In genomic region chr3:42012935-42013651, GRCh38 we compare ENCODE assay signal across 1 cellular context.
TF ChIP-seq lines count a peak whose summit lies in the region.

No MANE protein-coding gene starts in this region.

TF ChIP-seq in GM12878, 131 proteins besides CTCF, POLR2A, EP300 and RAD21 (continued from another document and continues in another):
- TF ChIP-seq GATAD2B (conservative IDR thresholded peaks at IDR 0.05; ENCODE audit: low read depth) = 0 out of 2 replicates have a peak, but pooled peaks have one; percentile 18
- TF ChIP-seq TARDBP (IDR thresholded peaks at IDR 0.05; ENCODE audit: borderline replicate concordance) = no peak
- no peak for TF ChIP-seq YBX1 (IDR thresholded peaks at IDR 0.05)
- TF ChIP-seq, protein P1, sequence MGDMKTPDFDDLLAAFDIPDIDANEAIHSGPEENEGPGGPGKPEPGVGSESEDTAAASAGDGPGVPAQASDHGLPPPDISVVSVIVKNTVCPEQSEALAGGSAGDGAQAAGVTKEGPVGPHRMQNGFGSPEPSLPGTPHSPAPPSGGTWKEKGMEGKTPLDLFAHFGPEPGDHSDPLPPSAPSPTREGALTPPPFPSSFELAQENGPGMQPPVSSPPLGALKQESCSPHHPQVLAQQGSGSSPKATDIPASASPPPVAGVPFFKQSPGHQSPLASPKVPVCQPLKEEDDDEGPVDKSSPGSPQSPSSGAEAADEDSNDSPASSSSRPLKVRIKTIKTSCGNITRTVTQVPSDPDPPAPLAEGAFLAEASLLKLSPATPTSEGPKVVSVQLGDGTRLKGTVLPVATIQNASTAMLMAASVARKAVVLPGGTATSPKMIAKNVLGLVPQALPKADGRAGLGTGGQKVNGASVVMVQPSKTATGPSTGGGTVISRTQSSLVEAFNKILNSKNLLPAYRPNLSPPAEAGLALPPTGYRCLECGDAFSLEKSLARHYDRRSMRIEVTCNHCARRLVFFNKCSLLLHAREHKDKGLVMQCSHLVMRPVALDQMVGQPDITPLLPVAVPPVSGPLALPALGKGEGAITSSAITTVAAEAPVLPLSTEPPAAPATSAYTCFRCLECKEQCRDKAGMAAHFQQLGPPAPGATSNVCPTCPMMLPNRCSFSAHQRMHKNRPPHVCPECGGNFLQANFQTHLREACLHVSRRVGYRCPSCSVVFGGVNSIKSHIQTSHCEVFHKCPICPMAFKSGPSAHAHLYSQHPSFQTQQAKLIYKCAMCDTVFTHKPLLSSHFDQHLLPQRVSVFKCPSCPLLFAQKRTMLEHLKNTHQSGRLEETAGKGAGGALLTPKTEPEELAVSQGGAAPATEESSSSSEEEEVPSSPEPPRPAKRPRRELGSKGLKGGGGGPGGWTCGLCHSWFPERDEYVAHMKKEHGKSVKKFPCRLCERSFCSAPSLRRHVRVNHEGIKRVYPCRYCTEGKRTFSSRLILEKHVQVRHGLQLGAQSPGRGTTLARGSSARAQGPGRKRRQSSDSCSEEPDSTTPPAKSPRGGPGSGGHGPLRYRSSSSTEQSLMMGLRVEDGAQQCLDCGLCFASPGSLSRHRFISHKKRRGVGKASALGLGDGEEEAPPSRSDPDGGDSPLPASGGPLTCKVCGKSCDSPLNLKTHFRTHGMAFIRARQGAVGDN (IDR thresholded peaks at IDR 0.05) = no peak
- no peak for TF ChIP-seq PRDM15 (CRISPR knock-in tag; IDR thresholded peaks at IDR 0.05)
- TF ChIP-seq, protein P2, sequence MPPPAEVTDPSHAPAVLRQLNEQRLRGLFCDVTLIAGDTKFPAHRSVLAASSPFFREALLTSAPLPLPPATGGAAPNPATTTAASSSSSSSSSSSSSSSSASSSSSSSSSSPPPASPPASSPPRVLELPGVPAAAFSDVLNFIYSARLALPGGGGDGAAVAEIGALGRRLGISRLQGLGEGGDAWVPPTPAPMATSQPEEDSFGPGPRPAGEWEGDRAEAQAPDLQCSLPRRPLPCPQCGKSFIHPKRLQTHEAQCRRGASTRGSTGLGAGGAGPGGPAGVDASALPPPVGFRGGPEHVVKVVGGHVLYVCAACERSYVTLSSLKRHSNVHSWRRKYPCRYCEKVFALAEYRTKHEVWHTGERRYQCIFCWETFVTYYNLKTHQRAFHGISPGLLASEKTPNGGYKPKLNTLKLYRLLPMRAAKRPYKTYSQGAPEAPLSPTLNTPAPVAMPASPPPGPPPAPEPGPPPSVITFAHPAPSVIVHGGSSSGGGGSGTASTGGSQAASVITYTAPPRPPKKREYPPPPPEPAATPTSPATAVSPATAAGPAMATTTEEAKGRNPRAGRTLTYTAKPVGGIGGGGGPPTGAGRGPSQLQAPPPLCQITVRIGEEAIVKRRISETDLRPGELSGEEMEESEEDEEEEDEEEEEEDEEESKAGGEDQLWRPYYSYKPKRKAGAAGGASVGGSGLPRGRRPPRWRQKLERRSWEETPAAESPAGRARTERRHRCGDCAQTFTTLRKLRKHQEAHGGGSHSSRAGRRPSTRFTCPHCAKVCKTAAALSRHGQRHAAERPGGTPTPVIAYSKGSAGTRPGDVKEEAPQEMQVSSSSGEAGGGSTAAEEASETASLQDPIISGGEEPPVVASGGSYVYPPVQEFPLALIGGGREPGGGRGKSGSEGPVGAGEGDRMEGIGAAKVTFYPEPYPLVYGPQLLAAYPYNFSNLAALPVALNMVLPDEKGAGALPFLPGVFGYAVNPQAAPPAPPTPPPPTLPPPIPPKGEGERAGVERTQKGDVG (CRISPR knock-in tag; IDR thresholded peaks at IDR 0.05) = no peak
- TF ChIP-seq CBX3 (IDR thresholded peaks at IDR 0.05; ENCODE audit: borderline replicate concordance, low read depth) = no peak
- TF ChIP-seq DPF2 (IDR thresholded peaks at IDR 0.05) = peak; percentile 60; the same call in 1 of the 2 replicates
- TF ChIP-seq ZBTB11 (CRISPR knock-in tag; IDR thresholded peaks at IDR 0.05) = no peak
- TF ChIP-seq, protein P3, sequence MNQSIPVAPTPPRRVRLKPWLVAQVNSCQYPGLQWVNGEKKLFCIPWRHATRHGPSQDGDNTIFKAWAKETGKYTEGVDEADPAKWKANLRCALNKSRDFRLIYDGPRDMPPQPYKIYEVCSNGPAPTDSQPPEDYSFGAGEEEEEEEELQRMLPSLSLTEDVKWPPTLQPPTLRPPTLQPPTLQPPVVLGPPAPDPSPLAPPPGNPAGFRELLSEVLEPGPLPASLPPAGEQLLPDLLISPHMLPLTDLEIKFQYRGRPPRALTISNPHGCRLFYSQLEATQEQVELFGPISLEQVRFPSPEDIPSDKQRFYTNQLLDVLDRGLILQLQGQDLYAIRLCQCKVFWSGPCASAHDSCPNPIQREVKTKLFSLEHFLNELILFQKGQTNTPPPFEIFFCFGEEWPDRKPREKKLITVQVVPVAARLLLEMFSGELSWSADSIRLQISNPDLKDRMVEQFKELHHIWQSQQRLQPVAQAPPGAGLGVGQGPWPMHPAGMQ (IDR thresholded peaks at IDR 0.05; ENCODE audit: borderline replicate concordance) = no peak
- TF ChIP-seq SIN3A (IDR thresholded peaks at IDR 0.05; ENCODE audit: low read depth, low read length) = no peak
- no peak for TF ChIP-seq FOXK2 (IDR thresholded peaks at IDR 0.05)
- TF ChIP-seq PAX5 (IDR thresholded peaks at IDR 0.05; ENCODE audit: borderline replicate concordance, low read depth, low read length) = no peak; the same call in 1 of the 2 replicates
- TF ChIP-seq MYC (IDR thresholded peaks at IDR 0.05; ENCODE audit: insufficient read depth, insufficient read length, insufficient replicate concordance, low read length, severe bottlenecking) = no peak
- TF ChIP-seq FOS (IDR thresholded peaks at IDR 0.05; ENCODE audit: borderline replicate concordance, extremely low read depth, insufficient read length) = no peak
- TF ChIP-seq MXI1 (IDR thresholded peaks at IDR 0.05; ENCODE audit: low read depth, low read length) = no peak
- no peak for TF ChIP-seq KDM1A (IDR thresholded peaks at IDR 0.05; ENCODE audit: borderline replicate concordance)
- TF ChIP-seq, protein P4, sequence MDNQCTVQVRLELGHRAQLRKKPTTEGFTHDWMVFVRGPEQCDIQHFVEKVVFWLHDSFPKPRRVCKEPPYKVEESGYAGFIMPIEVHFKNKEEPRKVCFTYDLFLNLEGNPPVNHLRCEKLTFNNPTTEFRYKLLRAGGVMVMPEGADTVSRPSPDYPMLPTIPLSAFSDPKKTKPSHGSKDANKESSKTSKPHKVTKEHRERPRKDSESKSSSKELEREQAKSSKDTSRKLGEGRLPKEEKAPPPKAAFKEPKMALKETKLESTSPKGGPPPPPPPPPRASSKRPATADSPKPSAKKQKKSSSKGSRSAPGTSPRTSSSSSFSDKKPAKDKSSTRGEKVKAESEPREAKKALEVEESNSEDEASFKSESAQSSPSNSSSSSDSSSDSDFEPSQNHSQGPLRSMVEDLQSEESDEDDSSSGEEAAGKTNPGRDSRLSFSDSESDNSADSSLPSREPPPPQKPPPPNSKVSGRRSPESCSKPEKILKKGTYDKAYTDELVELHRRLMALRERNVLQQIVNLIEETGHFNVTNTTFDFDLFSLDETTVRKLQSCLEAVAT (IDR thresholded peaks at IDR 0.05) = peak; percentile 81
- peak; percentile 71 for TF ChIP-seq MTA2 (IDR thresholded peaks at IDR 0.05; ENCODE audit: low read depth)
- TF ChIP-seq SREBF2 (IDR thresholded peaks at IDR 0.05; ENCODE audit: low read length) = no peak
- peak; percentile 82 for TF ChIP-seq HDGF (IDR thresholded peaks at IDR 0.05)
- TF ChIP-seq, protein P5, sequence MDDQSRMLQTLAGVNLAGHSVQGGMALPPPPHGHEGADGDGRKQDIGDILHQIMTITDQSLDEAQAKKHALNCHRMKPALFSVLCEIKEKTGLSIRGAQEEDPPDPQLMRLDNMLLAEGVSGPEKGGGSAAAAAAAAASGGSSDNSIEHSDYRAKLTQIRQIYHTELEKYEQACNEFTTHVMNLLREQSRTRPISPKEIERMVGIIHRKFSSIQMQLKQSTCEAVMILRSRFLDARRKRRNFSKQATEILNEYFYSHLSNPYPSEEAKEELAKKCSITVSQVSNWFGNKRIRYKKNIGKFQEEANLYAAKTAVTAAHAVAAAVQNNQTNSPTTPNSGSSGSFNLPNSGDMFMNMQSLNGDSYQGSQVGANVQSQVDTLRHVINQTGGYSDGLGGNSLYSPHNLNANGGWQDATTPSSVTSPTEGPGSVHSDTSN (IDR thresholded peaks at IDR 0.05; ENCODE audit: insufficient replicate concordance, low read depth, low read length) = no peak
- TF ChIP-seq SUZ12 (IDR thresholded peaks at IDR 0.05; ENCODE audit: unreplicated experiment) = no peak
- TF ChIP-seq KAT2A (conservative IDR thresholded peaks at IDR 0.05; ENCODE audit: control insufficient read depth, low read depth, low read length) = no peak
- TF ChIP-seq ZNF384 (IDR thresholded peaks at IDR 0.05; ENCODE audit: borderline replicate concordance, low read depth, low read length) = no peak
- peak; percentile 31 for TF ChIP-seq SKIL (IDR thresholded peaks at IDR 0.05; ENCODE audit: low read depth, poor library complexity, severe bottlenecking)
- peak; percentile 34 for TF ChIP-seq JUNB (IDR thresholded peaks at IDR 0.05)
- TF ChIP-seq MAX (IDR thresholded peaks at IDR 0.05; ENCODE audit: low read depth, low read length) = no peak
- TF ChIP-seq CBFB (IDR thresholded peaks at IDR 0.05; ENCODE audit: low read depth) = no peak
- TF ChIP-seq, protein P6, sequence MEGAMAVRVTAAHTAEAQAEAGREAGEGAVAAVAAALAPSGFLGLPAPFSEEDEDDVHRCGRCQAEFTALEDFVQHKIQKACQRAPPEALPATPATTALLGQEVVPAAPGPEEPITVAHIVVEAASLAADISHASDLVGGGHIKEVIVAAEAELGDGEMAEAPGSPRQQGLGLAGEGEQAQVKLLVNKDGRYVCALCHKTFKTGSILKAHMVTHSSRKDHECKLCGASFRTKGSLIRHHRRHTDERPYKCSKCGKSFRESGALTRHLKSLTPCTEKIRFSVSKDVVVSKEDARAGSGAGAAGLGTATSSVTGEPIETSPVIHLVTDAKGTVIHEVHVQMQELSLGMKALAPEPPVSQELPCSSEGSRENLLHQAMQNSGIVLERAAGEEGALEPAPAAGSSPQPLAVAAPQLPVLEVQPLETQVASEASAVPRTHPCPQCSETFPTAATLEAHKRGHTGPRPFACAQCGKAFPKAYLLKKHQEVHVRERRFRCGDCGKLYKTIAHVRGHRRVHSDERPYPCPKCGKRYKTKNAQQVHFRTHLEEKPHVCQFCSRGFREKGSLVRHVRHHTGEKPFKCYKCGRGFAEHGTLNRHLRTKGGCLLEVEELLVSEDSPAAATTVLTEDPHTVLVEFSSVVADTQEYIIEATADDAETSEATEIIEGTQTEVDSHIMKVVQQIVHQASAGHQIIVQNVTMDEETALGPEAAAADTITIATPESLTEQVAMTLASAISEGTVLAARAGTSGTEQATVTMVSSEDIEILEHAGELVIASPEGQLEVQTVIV (IDR thresholded peaks at IDR 0.05; ENCODE audit: borderline replicate concordance, partially characterized antibody) = peak; percentile 52
- no peak for TF ChIP-seq RELA (IDR thresholded peaks at IDR 0.05; ENCODE audit: borderline replicate concordance, partially characterized antibody)
